Comparison of ENCODE assay signal across 30 cellular contexts in genomic region chr2:129480790-129481189, GRCh38.
"Had no signal": no experiment of that assay in that cellular context is flagged by ENCODE, and none has a peak within 500 bp of the region (broad histone marks: within the 10 kb centered on the region; RNA-seq: fewer than 3 reads in every experiment).

No MANE protein-coding gene starts in this region.

- H3K4me3 ChIP-seq: breast epithelium, esophagus muscularis mucosa, heart left ventricle, mucosa of descending colon, skin epidermis, thyroid gland, upper lobe of left lung, vagina had no signal

- H3K9me3 Mint-ChIP-seq: natural killer cell treated with Interleukin-12 subunit alpha and Interleukin-12 subunit beta and Interleukin-15 and Interleukin-18, amount 100 ng/mL, for 72 hours had no signal

- H3K4me3 Mint-ChIP-seq: activated CD8-positive, alpha-beta T cell treated with anti-CD3 and anti-CD28 coated beads, Interleukin-2, amount 10 ng/mL, durations not matched to agents 7 days and 5 days; activated T-cell treated with anti-CD3 and anti-CD28 coated beads, Interleukin-2, amount 50 U/mL, for 72 hours; immature natural killer cell; natural killer cell treated with Interleukin-12 subunit alpha and Interleukin-12 subunit beta and Interleukin-15 and Interleukin-18, amount 100 ng/mL, for 72 hours; stimulated activated effector memory CD8-positive, alpha-beta T cell treated with anti-CD3 and anti-CD28 coated beads, Interleukin-12 subunit alpha, Interleukin-12 subunit beta, amount 100 ng/mL, for 72 hours; stimulated activated naive CD8-positive, alpha-beta T cell treated with anti-CD3 and anti-CD28 coated beads, Interleukin-15, amount 100 ng/mL, for 72 hours; T-helper 17 cell had no signal

- H3K27ac Mint-ChIP-seq: activated CD8-positive, alpha-beta T cell treated with anti-CD3 and anti-CD28 coated beads, Interleukin-2, amount 10 ng/mL, durations not matched to agents 7 days and 5 days; activated naive CD4-positive, alpha-beta T cell treated with anti-CD3 and anti-CD28 coated beads, Interleukin-2, amount 50 U/mL, for 72 hours; activated T-cell treated with anti-CD3 and anti-CD28 coated beads, Interleukin-2, amount 50 U/mL, for 72 hours; natural killer cell treated with Interleukin-12 subunit alpha and Interleukin-12 subunit beta and Interleukin-15 and Interleukin-18, amount 100 ng/mL, for 72 hours; progenitor cell of endocrine pancreas; stimulated activated effector memory CD8-positive, alpha-beta T cell treated with anti-CD3 and anti-CD28 coated beads, Interleukin-12 subunit alpha, Interleukin-12 subunit beta, amount 100 ng/mL, for 72 hours; stimulated activated naive CD8-positive, alpha-beta T cell treated with anti-CD3 and anti-CD28 coated beads, Interleukin-15, amount 100 ng/mL, for 72 hours; T-helper 17 cell had no signal

- H3K36me3 ChIP-seq: breast epithelium, esophagus muscularis mucosa, heart left ventricle, thyroid gland, upper lobe of left lung, vagina had no signal

- H3K27ac ChIP-seq: breast epithelium, esophagus muscularis mucosa, foreskin keratinocyte, heart left ventricle, skin epidermis, thyroid gland, upper lobe of left lung, vagina had no signal

- H3K9me3 ChIP-seq: breast epithelium, esophagus muscularis mucosa, heart left ventricle, mucosa of descending colon, thyroid gland, upper lobe of left lung, vagina had no signal

- H3K4me1 Mint-ChIP-seq: immature natural killer cell; stimulated activated effector memory CD8-positive, alpha-beta T cell treated with anti-CD3 and anti-CD28 coated beads, Interleukin-12 subunit alpha, Interleukin-12 subunit beta, amount 100 ng/mL, for 72 hours; stimulated activated naive CD8-positive, alpha-beta T cell treated with anti-CD3 and anti-CD28 coated beads, Interleukin-15, amount 100 ng/mL, for 72 hours; T-helper 17 cell had no signal

- H3K27me3 ChIP-seq: breast epithelium, foreskin keratinocyte, thyroid gland, upper lobe of left lung, vagina had no signal

- DNase-seq: activated CD4-positive, alpha-beta T cell treated with anti-CD3 and anti-CD28 coated beads, Interleukin-2, amount 50 U/mL, for 1 hour; activated CD4-positive, CD25-positive, alpha-beta regulatory T cell treated with anti-CD3 and anti-CD28 coated beads, Interleukin-2, amount 50 U/mL, for 72 hours; activated CD8-positive, alpha-beta T cell treated with anti-CD3 and anti-CD28 coated beads, Interleukin-2, amount 10 ng/mL, durations not matched to agents 7 days and 5 days; activated naive CD4-positive, alpha-beta T cell; activated T-cell treated with anti-CD3 and anti-CD28 coated beads for 4 hours; activated T-cell treated with anti-CD3 and anti-CD28 coated beads, Interleukin-2, amount 50 U/mL, for 72 hours; central memory CD4-positive, alpha-beta T cell; foreskin keratinocyte; heart left ventricle; hypothalamus; immature natural killer cell; mesenchymal stem cell; mucosa of descending colon; retina; stimulated activated CD4-positive, alpha-beta T cell treated with anti-CD3 and anti-CD28 coated beads, Interleukin-12 subunit alpha, Interleukin-12 subunit beta, amount 100 ng/mL, for 4 hours; stimulated activated CD4-positive, alpha-beta T cell treated with anti-CD3 and anti-CD28 coated beads, Interleukin-4, amount 100 ng/mL, for 24 hours; stimulated activated naive CD8-positive, alpha-beta T cell treated with anti-CD3 and anti-CD28 coated beads, Interleukin-15, amount 100 ng/mL, for 72 hours; substantia nigra; T-helper 17 cell; T1000; thyroid gland; upper lobe of left lung had no signal

- H3K4me1 ChIP-seq: breast epithelium, esophagus muscularis mucosa, foreskin keratinocyte, heart left ventricle, thyroid gland, upper lobe of left lung, vagina had no signal

- H3K27me3 Mint-ChIP-seq: natural killer cell treated with Interleukin-12 subunit alpha and Interleukin-12 subunit beta and Interleukin-15 and Interleukin-18, amount 100 ng/mL, for 72 hours; stimulated activated naive CD8-positive, alpha-beta T cell treated with anti-CD3 and anti-CD28 coated beads, Interleukin-15, amount 100 ng/mL, for 72 hours; T-helper 17 cell had no signal

- H3K36me3 Mint-ChIP-seq: activated naive CD4-positive, alpha-beta T cell treated with anti-CD3 and anti-CD28 coated beads, Interleukin-2, amount 50 U/mL, for 72 hours; immature natural killer cell; natural killer cell treated with Interleukin-12 subunit alpha and Interleukin-12 subunit beta and Interleukin-15 and Interleukin-18, amount 100 ng/mL, for 72 hours; stimulated activated effector memory CD8-positive, alpha-beta T cell treated with anti-CD3 and anti-CD28 coated beads, Interleukin-12 subunit alpha, Interleukin-12 subunit beta, amount 100 ng/mL, for 72 hours had no signal
